Comparison of ENCODE assay signal across 20 cellular contexts in the genomic region with DNA sequence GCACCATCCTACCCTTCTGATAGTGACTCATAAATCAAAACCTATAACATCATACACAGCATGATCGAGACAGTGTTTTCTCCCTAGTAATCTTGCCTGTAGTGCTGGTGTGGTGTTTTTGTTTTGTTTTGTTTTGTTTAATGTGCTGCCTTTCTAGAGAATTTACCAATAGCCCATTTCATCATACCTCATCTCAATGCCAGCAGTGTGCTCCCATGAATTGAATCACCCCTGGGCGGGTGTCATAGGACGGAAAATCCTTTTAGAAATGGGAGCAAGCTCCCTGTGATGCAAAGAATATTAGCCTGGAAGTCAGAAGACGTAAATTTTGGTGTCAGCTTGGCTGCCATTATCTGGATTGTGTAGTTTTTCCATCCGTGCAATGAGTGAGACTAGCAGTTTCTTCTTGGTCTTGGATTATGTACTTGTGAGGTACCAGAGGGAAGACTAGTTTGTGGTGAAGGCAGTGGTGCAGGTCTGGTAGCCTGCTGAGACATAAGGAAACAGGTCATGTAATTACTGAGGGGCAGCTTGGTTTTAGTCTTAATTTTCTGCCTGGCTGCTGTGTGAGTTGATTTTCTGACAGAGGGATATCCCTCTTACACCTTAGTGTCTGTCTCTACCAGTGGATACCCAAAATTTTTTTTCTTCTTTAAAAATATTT. TPM values are rescaled to one million over a fixed set of nuclear protein-coding genes. Genes with fewer than 3 reads are reported as not detected.
DNase-seq lines count a peak whose midpoint lies in the region; ATAC-seq lines count a peak whose summit lies in the region.
"Had no signal": no experiment of that assay in that cellular context is flagged by ENCODE, and none has a peak within 500 bp of the region (broad histone marks: within the 10 kb centered on the region; RNA-seq: fewer than 3 reads in every experiment).

No MANE protein-coding gene starts in this region.

- H3K4me3 ChIP-seq in Karpas-422 (ENCODE audit: low read length) = no peak overlapping the region
- H3K4me3 ChIP-seq: adrenal gland, gastroesophageal sphincter, MG63, skin epidermis had no signal

- H2AFZ ChIP-seq in Karpas-422 (ENCODE audit: low read length) = peak overlapping the region; percentile 12; the same call in 1 of the 2 replicates

- peak overlapping the region; percentile 37 for H3K9ac ChIP-seq in Karpas-422 (ENCODE audit: low read length)

- H3K4me2 ChIP-seq in Karpas-422 (ENCODE audit: low read depth, low read length, poor library complexity, severe bottlenecking) = peak overlapping the region; percentile 80

- peak; percentile 42 for ATAC-seq in GM18502 (IDR thresholded peaks at IDR 0.05; ENCODE audit: poor library complexity, unreplicated experiment)
- ATAC-seq in GM18867 (IDR thresholded peaks at IDR 0.05; ENCODE audit: unreplicated experiment) = no peak
- ATAC-seq: activated CD8-positive, alpha-beta T cell treated with anti-CD3 and anti-CD28 coated beads, Interleukin-2, amount 10 ng/mL, durations not matched to agents 7 days and 5 days; effector memory CD8-positive, alpha-beta T cell; gastroesophageal sphincter; Right ventricle myocardium inferior; T-cell had no signal

- H3K36me3 ChIP-seq in Karpas-422 (ENCODE audit: insufficient read depth, low read length) = no peaks in the 10 kb centered on the region
- H3K36me3 ChIP-seq: adrenal gland, gastroesophageal sphincter, MG63 had no signal

- no peaks in the 10 kb centered on the region for H4K20me1 ChIP-seq in Karpas-422 (ENCODE audit: insufficient read depth, low read depth, low read length)

- DNase-seq in Karpas-422 (no peak), fibroblast of gingiva (ENCODE audit: low read depth) (peak; percentile 63), renal cortical epithelial cell (ENCODE audit: low read depth) (peak; percentile 53), HUDEP-2 (lab: John Stamatoyannopoulos, UW; ENCODE audit: unreplicated experiment in 76 of 76) (no peak), T-helper 1 cell (no peak), cardiac septum (ENCODE audit: low spot score) (no peak)
- DNase-seq: activated CD8-positive, alpha-beta T cell treated with anti-CD3 and anti-CD28 coated beads, Interleukin-2, amount 10 ng/mL, durations not matched to agents 7 days and 5 days; cerebellar nuclear complex; effector memory CD8-positive, alpha-beta T cell; MG63; NCI-H1930; NCI-H446 treated with DMSO at 0.1 percent for 48 hours; T-cell had no signal

- peaks cover 100% of the 10 kb centered on the region for H3K4me1 ChIP-seq in Karpas-422 (ENCODE audit: low read length)

- H3K9me3 ChIP-seq in Karpas-422 (ENCODE audit: low read length) = no peaks in the 10 kb centered on the region
- H3K9me3 ChIP-seq: adrenal gland, gastroesophageal sphincter, MG63 had no signal

- H3K27me3 ChIP-seq in Karpas-422 (ENCODE audit: low read length) = no peaks in the 10 kb centered on the region
- H3K27me3 ChIP-seq: adrenal gland, gastroesophageal sphincter, MG63 had no signal

- intact Hi-C loops in cardiac septum (cut with DNase I) = loop anchor here (10.0 kb wide), 1 partner anchor 206 kb away; no protein-coding TSS in a partner anchor

- no peaks in the 10 kb centered on the region for H3K9me2 ChIP-seq in Karpas-422 (replicated peaks; ENCODE audit: insufficient read depth, low read length)

- H3K79me2 ChIP-seq in Karpas-422 (ENCODE audit: low read length) = no peaks in the 10 kb centered on the region

- peak overlapping the region; percentile 93 for H3K27ac ChIP-seq in Karpas-422 (ENCODE audit: low read length)
- H3K27ac ChIP-seq: adrenal gland, gastroesophageal sphincter, VCaP had no signal

RNA-seq across cellular contexts. Expression of gene IGSF10, which starts 29.9 kb away (rescaled TPM):
- total RNA-seq in Karpas-422 (2014; rRNA removed; shearing (Covaris generic); ENCODE audit: low replicate concordance) = 0.07 TPM in 1 of 2 replicates, not detected in the other
- total RNA-seq in renal cortical epithelial cell = 0.05 TPM in 1 of 2 replicates, not detected in the other
- total RNA-seq in cardiac septum = 0.83 TPM
- total RNA-seq: activated CD8-positive, alpha-beta T cell treated with anti-CD3 and anti-CD28 coated beads, Interleukin-2, amount 10 ng/mL, durations not matched to agents 7 days and 5 days had no signal

RNA-seq across cellular contexts. Expression of gene P2RY12, which starts 46.4 kb away (rescaled TPM):
- total RNA-seq in Karpas-422 (2014; rRNA removed; shearing (Covaris generic); ENCODE audit: low replicate concordance) = not detected in 2 replicates
- total RNA-seq in renal cortical epithelial cell = not detected in 2 replicates
- total RNA-seq in cardiac septum = 0.13 TPM
- total RNA-seq: activated CD8-positive, alpha-beta T cell treated with anti-CD3 and anti-CD28 coated beads, Interleukin-2, amount 10 ng/mL, durations not matched to agents 7 days and 5 days had no signal

Comparison
In these comparisons a context has a peak if more than half of its experiments do, and no peak if none do; other contexts are left out.
1. DNase-seq: peak in fibroblast of gingiva (single experiment) and renal cortical epithelial cell (single experiment); none in Karpas-422 (single experiment), HUDEP-2 (0 of 76), T-helper 1 cell (0 of 5) and cardiac septum (single experiment).